28 cellular contexts compared by ENCODE assay signal in the genomic region with DNA sequence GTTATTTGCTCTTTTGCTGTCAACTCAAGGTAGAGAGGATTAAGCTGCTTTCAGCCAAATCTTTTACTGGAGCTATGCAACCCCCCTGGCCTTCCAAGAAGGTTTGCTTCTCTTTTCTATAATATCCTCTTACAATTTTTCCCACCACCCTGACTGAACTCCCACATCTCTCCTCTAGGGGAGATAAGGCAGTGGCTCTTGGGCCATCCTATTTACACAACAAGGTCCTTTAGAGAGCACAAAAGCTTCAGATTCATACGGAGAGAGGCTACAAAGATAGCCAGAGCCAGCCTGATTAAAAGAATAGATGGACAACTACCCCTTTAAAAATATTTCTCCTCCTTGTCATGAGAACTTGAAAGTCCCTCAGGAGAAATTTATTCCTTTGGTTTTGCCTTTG.
DNase-seq lines count a peak whose midpoint lies in the region; ATAC-seq and TF ChIP-seq lines count a peak whose summit lies in the region.
"Had no signal": no experiment of that assay in that cellular context is flagged by ENCODE, and none has a peak within 500 bp of the region (broad histone marks: within the 10 kb centered on the region; RNA-seq: fewer than 3 reads in every experiment).

No MANE protein-coding gene starts in this region.

- H3K4me2 ChIP-seq in mammary epithelial cell (ENCODE audit: insufficient read depth, low read depth, low read length) = no peak overlapping the region
- H3K4me2 ChIP-seq: hepatocyte had no signal

- no peaks in the 10 kb centered on the region for H3K79me2 ChIP-seq in mammary epithelial cell (ENCODE audit: insufficient read depth, low read length)
- H3K79me2 ChIP-seq: hepatocyte had no signal

- peak overlapping the region; percentile 38 to 63 for H3K27ac ChIP-seq in breast epithelium
- H3K27ac ChIP-seq in mammary epithelial cell (ENCODE audit: insufficient read depth, low read depth, low read length) = no peak overlapping the region
- no peak overlapping the region for H3K27ac ChIP-seq in esophagus muscularis mucosa (replicated peaks in 1 of 4)
- no peak overlapping the region for H3K27ac ChIP-seq in upper lobe of right lung
- H3K27ac ChIP-seq: epithelial cell of prostate, hepatocyte, left lung, sigmoid colon, suprapubic skin, WERI-Rb-1 had no signal

- no peak for TF ChIP-seq EP300 in esophagus muscularis mucosa (IDR thresholded peaks at IDR 0.05)

- CTCF ChIA-PET in mammary epithelial cell (lab: Charles Lee; ENCODE audit: low non-redundant PET) = no interaction called here

- H3K9me3 ChIP-seq in breast epithelium (peaks cover 0 to 5% of the 10 kb centered on the region in 2 donors), mammary epithelial cell (replicated peaks; ENCODE audit: insufficient read depth, low read length) (no peaks in the 10 kb centered on the region), esophagus muscularis mucosa (no peaks in the 10 kb centered on the region), upper lobe of right lung (no peaks in the 10 kb centered on the region)
- H3K9me3 ChIP-seq: sigmoid colon, suprapubic skin had no signal

- no peak overlapping the region for H3K4me3 ChIP-seq in breast epithelium
- H3K4me3 ChIP-seq in mammary epithelial cell (replicated peaks in 1 of 3; ENCODE audit: insufficient read depth in 1 of 3, low read depth in 2 of 3, low read length in 3 of 3) = no peak overlapping the region
- no peak overlapping the region for H3K4me3 ChIP-seq in esophagus muscularis mucosa
- no peak overlapping the region for H3K4me3 ChIP-seq in upper lobe of right lung
- H3K4me3 ChIP-seq: hepatocyte, left lung, sigmoid colon, suprapubic skin had no signal

- TF ChIP-seq CTCF in breast epithelium (IDR thresholded peaks at IDR 0.05) (peak in 2 of 3 donors; percentile 32 to 33), mammary epithelial cell (conservative IDR thresholded peaks at IDR 0.05 in 1 of 2, IDR thresholded peaks at IDR 0.05 in 1 of 2; ENCODE audit: extremely low read depth in 1 of 2, insufficient read depth in 1 of 2, low read depth in 1 of 2, low read length in 2 of 2) (peak in 1 of 2 donors; percentile 19), esophagus muscularis mucosa (IDR thresholded peaks at IDR 0.05) (no peak), upper lobe of right lung (IDR thresholded peaks at IDR 0.05) (no peak)

- dilution Hi-C loops in mammary epithelial cell (cut with HindIII; ENCODE audit: low sequenced_read_pairs) = no loop called here

- TF ChIP-seq POLR2A in breast epithelium (IDR thresholded peaks at IDR 0.05) = no peak
- no peak for TF ChIP-seq POLR2A in esophagus muscularis mucosa (IDR thresholded peaks at IDR 0.05; ENCODE audit: low read depth)

- H3K27me3 ChIP-seq in breast epithelium (no peaks in the 10 kb centered on the region), mammary epithelial cell (ENCODE audit: insufficient read depth, low read length) (no peaks in the 10 kb centered on the region), esophagus muscularis mucosa (no peaks in the 10 kb centered on the region), upper lobe of right lung (no peaks in the 10 kb centered on the region)
- H3K27me3 ChIP-seq: hepatocyte, left lung, sigmoid colon, suprapubic skin had no signal

- no peak for DNase-seq in breast epithelium (ENCODE audit: low spot score in 2 of 2)
- no peak for DNase-seq in mammary epithelial cell
- DNase-seq in SK-MEL-5 (ENCODE audit: low read depth, low spot score) = peak; percentile 16
- peak; percentile 7 for DNase-seq in esophagus muscularis mucosa (ENCODE audit: extremely low spot score)
- DNase-seq in upper lobe of right lung = no peak
- DNase-seq in islet precursor cell = no peak
- DNase-seq: 8988T; activated CD4-positive, alpha-beta T cell treated with anti-CD3 and anti-CD28 coated beads, Interleukin-2, amount 10 ng/mL, durations not matched to agents 24 days and 14 days; activated gamma-delta T cell treated with Interleukin-2 at 50 U/mL for 16 hours; activated T-cell treated with anti-CD3 and anti-CD28 coated beads, Interleukin-2, amount 50 U/mL, for 4 hours; CD8-positive, alpha-beta T cell; left lung; mesendoderm; NCI-H1092; NCI-H1694 treated with DMSO at 0.1 percent for 48 hours; NCI-H2171 treated with DMSO at 0.1 percent for 48 hours; NCI-H524; PC-3; sigmoid colon; stimulated activated CD4-positive, alpha-beta T cell treated with anti-CD3 and anti-CD28 coated beads, Interleukin-4, amount 100 ng/mL, for 24 hours; T-helper 9 cell; WERI-Rb-1 had no signal

- ATAC-seq in upper lobe of right lung = no peak
- no peak for ATAC-seq in HG03139 (IDR thresholded peaks at IDR 0.05; ENCODE audit: unreplicated experiment)
- no peak for ATAC-seq in GM18511 (IDR thresholded peaks at IDR 0.05; ENCODE audit: unreplicated experiment)
- ATAC-seq: activated T-cell treated with anti-CD3 and anti-CD28 coated beads, Interleukin-2, amount 50 U/mL, for 4 hours; CD8-positive, alpha-beta T cell; left lung; PC-3; stimulated activated memory B cell treated with anti-CD40 and anti-IgM and Interleukin-4, amounts not matched to agents 10 μg/mL and 1 μg/mL and 100 μg/mL, for 72 hours had no signal

- H3K4me1 ChIP-seq in breast epithelium (no peaks in the 10 kb centered on the region), mammary epithelial cell (ENCODE audit: insufficient read depth, low read length) (peaks cover 6% of the 10 kb centered on the region), esophagus muscularis mucosa (peaks cover 0 to 6% (median 0%) of the 10 kb centered on the region in 4 donors), upper lobe of right lung (no peaks in the 10 kb centered on the region)
- H3K4me1 ChIP-seq: left lung had no signal

- no TSS peak for BruUV-seq in mammary epithelial cell (replicated peaks; lab: Mats Ljungman, UMichigan)

- intact Hi-C loops in breast epithelium (cut with DNase I; ENCODE audit: low total_unique reads) (no loop called here), mammary epithelial cell (cut with micrococcal nuclease) (no loop called here), esophagus muscularis mucosa (cut with DNase I) (no loop called here), upper lobe of right lung (cut with DNase I) (no loop called here)

- WGBS in mammary epithelial cell (ENCODE audit: low coverage, missing lambda C conversion rate) = 12% methylated on average over 1 of the region's 1 CpG
- WGBS in esophagus muscularis mucosa = 75% methylated on average over 1 of the region's 1 CpG

- H4K20me1 ChIP-seq in mammary epithelial cell (ENCODE audit: insufficient read depth, low read length) = no peaks in the 10 kb centered on the region

- H3K9ac ChIP-seq in mammary epithelial cell (ENCODE audit: insufficient read depth, low read length) = no peak overlapping the region

- H2AFZ ChIP-seq in mammary epithelial cell (ENCODE audit: low read depth, low read length) = no peak overlapping the region
- H2AFZ ChIP-seq: hepatocyte had no signal

- in situ Hi-C loops in mammary epithelial cell (cut with MboI; ENCODE audit: low sequenced_read_pairs in 2 of 2) = no loop called here
- in situ Hi-C loops in SK-MEL-5 (cut with HindIII; ENCODE audit: low pct_unique_long_range_greater_than_20kb, low sequenced_read_pairs) = no loop called here

- no peaks in the 10 kb centered on the region for H3K36me3 ChIP-seq in breast epithelium
- H3K36me3 ChIP-seq in mammary epithelial cell (ENCODE audit: insufficient read depth, low read length) = peaks cover 7% of the 10 kb centered on the region
- H3K36me3 ChIP-seq in esophagus muscularis mucosa = peaks cover 0 to 44% (median 26%) of the 10 kb centered on the region in 4 donors
- no peaks in the 10 kb centered on the region for H3K36me3 ChIP-seq in upper lobe of right lung
- H3K36me3 ChIP-seq: left lung, suprapubic skin, WERI-Rb-1 had no signal

Comparison
In these comparisons a context has a peak if more than half of its experiments do, and no peak if none do; other contexts are left out.
1. H3K27ac ChIP-seq: peak in breast epithelium (2 of 2); none in mammary epithelial cell (single experiment), esophagus muscularis mucosa (0 of 4) and upper lobe of right lung (single experiment).
2. DNase-seq: peak in SK-MEL-5 (single experiment) and esophagus muscularis mucosa (single experiment); none in breast epithelium (0 of 2), mammary epithelial cell (single experiment), upper lobe of right lung (single experiment) and islet precursor cell (single experiment).
3. CTCF ChIP-seq: peak in breast epithelium (2 of 3); none in esophagus muscularis mucosa (0 of 3) and upper lobe of right lung (single experiment).